16 cellular contexts compared by ENCODE assay signal in the genomic region with DNA sequence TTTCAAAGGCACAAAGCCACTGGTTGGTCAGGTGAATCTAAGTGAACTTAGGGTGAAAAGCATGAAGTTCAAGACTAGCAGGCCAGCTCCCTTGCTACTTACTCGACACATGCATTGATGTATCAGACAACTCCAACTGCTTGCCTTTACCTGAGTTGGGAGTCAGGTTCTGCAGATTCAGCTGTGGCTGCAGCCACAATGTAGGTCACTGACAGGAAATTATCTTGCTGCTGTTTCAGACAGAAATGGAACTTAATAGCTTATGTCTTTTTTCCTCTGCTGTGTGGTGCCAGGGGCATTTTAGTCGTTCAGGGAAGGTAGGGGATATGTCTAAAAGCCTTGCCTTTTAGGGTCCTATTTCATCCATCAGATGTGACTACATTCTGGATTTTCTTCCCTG.
DNase-seq lines count a peak whose midpoint lies in the region; ATAC-seq and TF ChIP-seq lines count a peak whose summit lies in the region.
"Had no signal": no experiment of that assay in that cellular context is flagged by ENCODE, and none has a peak within 500 bp of the region (broad histone marks: within the 10 kb centered on the region; RNA-seq: fewer than 3 reads in every experiment).

No MANE protein-coding gene starts in this region.

- no peaks in the 10 kb centered on the region for H3K4me1 ChIP-seq in Karpas-422 (ENCODE audit: low read length)
- H3K4me1 ChIP-seq in esophagus squamous epithelium = no peaks in the 10 kb centered on the region
- no peaks in the 10 kb centered on the region for H3K4me1 ChIP-seq in colonic mucosa
- H3K4me1 ChIP-seq in mammary epithelial cell (ENCODE audit: insufficient read depth, low read length) = no peaks in the 10 kb centered on the region
- H3K4me1 ChIP-seq: HAP-1 had no signal

- in situ Hi-C loops in mammary epithelial cell (cut with MboI; ENCODE audit: low sequenced_read_pairs in 2 of 2) = no loop called here

- peaks cover 6% of the 10 kb centered on the region for H3K4me1 Mint-ChIP-seq in activated CD4-positive, alpha-beta memory T cell treated with anti-CD3 and anti-CD28 coated beads, Interleukin-2, amount 10 ng/mL, durations not matched to agents 7 days and 5 days
- H3K4me1 Mint-ChIP-seq in activated CD4-positive, alpha-beta memory T cell treated with anti-CD3 and anti-CD28 coated beads for 36 hours (ENCODE audit: low read depth) = peaks cover 9% of the 10 kb centered on the region
- H3K4me1 Mint-ChIP-seq in activated T-helper 17 cell treated with anti-CD3 and anti-CD28 coated beads, Interleukin-2, amount 50 U/mL, for 72 hours = peaks cover 26% of the 10 kb centered on the region
- H3K4me1 Mint-ChIP-seq: IgD-negative memory B cell had no signal

- ATAC-seq in activated T-helper 17 cell treated with anti-CD3 and anti-CD28 coated beads, Interleukin-2, amount 50 U/mL, for 72 hours (replicated peaks) = peak; percentile 39

- intact Hi-C loops in activated CD4-positive, alpha-beta memory T cell treated with anti-CD3 and anti-CD28 coated beads for 36 hours (cut with micrococcal nuclease) = no loop called here
- intact Hi-C loops in esophagus squamous epithelium (cut with DNase I) = no loop called here
- intact Hi-C loops in colonic mucosa (cut with DNase I) = no loop called here
- intact Hi-C loops in mammary epithelial cell (cut with micrococcal nuclease) = no loop called here

- H3K79me2 ChIP-seq in Karpas-422 (ENCODE audit: low read length) (no peaks in the 10 kb centered on the region), mammary epithelial cell (ENCODE audit: insufficient read depth, low read length) (no peaks in the 10 kb centered on the region)

- no peaks in the 10 kb centered on the region for H3K36me3 Mint-ChIP-seq in activated CD4-positive, alpha-beta memory T cell treated with anti-CD3 and anti-CD28 coated beads, Interleukin-2, amount 10 ng/mL, durations not matched to agents 7 days and 5 days (ENCODE audit: low read depth)
- no peaks in the 10 kb centered on the region for H3K36me3 Mint-ChIP-seq in activated CD4-positive, alpha-beta memory T cell treated with anti-CD3 and anti-CD28 coated beads for 36 hours
- no peaks in the 10 kb centered on the region for H3K36me3 Mint-ChIP-seq in activated T-helper 17 cell treated with anti-CD3 and anti-CD28 coated beads, Interleukin-2, amount 50 U/mL, for 72 hours (ENCODE audit: low read depth)

- H3K27ac ChIP-seq in Karpas-422 (ENCODE audit: low read length) = no peak overlapping the region
- H3K27ac ChIP-seq in esophagus squamous epithelium = no peak overlapping the region
- no peak overlapping the region for H3K27ac ChIP-seq in colonic mucosa
- H3K27ac ChIP-seq in mammary epithelial cell (ENCODE audit: insufficient read depth, low read depth, low read length) = no peak overlapping the region
- H3K27ac ChIP-seq: BLaER1 treated with 17β-estradiol and CSF1 and Interleukin-3, amounts not matched to agents 10 nM and 100 nM had no signal

- H3K36me3 ChIP-seq in Karpas-422 (ENCODE audit: insufficient read depth, low read length) (no peaks in the 10 kb centered on the region), esophagus squamous epithelium (no peaks in the 10 kb centered on the region), colonic mucosa (no peaks in the 10 kb centered on the region), mammary epithelial cell (ENCODE audit: insufficient read depth, low read length) (no peaks in the 10 kb centered on the region)
- H3K36me3 ChIP-seq: BLaER1 treated with 17β-estradiol and CSF1 and Interleukin-3, amounts not matched to agents 10 nM and 100 nM; HAP-1 had no signal

- H3K4me3 Mint-ChIP-seq in activated CD4-positive, alpha-beta memory T cell treated with anti-CD3 and anti-CD28 coated beads, Interleukin-2, amount 10 ng/mL, durations not matched to agents 7 days and 5 days = no peak overlapping the region
- no peak overlapping the region for H3K4me3 Mint-ChIP-seq in activated CD4-positive, alpha-beta memory T cell treated with anti-CD3 and anti-CD28 coated beads for 36 hours
- H3K4me3 Mint-ChIP-seq in activated T-helper 17 cell treated with anti-CD3 and anti-CD28 coated beads, Interleukin-2, amount 50 U/mL, for 72 hours = peak overlapping the region; percentile 40
- H3K4me3 Mint-ChIP-seq: CD4-positive, alpha-beta T cell; IgD-negative memory B cell had no signal

- no peak overlapping the region for H3K4me2 ChIP-seq in Karpas-422 (ENCODE audit: low read depth, low read length, poor library complexity, severe bottlenecking)
- no peak overlapping the region for H3K4me2 ChIP-seq in mammary epithelial cell (ENCODE audit: insufficient read depth, low read depth, low read length)

- TF ChIP-seq CTCF in esophagus squamous epithelium (IDR thresholded peaks at IDR 0.05) = no peak
- no peak for TF ChIP-seq CTCF in colonic mucosa (IDR thresholded peaks at IDR 0.05)
- TF ChIP-seq CTCF in mammary epithelial cell (conservative IDR thresholded peaks at IDR 0.05 in 1 of 2, IDR thresholded peaks at IDR 0.05 in 1 of 2; ENCODE audit: extremely low read depth in 1 of 2, insufficient read depth in 1 of 2, low read depth in 1 of 2, low read length in 2 of 2) = no peak

- no peaks in the 10 kb centered on the region for H3K27me3 ChIP-seq in Karpas-422 (ENCODE audit: low read length)
- H3K27me3 ChIP-seq in esophagus squamous epithelium = peaks cover 0 to 45% (median 0%) of the 10 kb centered on the region in 4 donors
- no peaks in the 10 kb centered on the region for H3K27me3 ChIP-seq in colonic mucosa
- peaks cover 4% of the 10 kb centered on the region for H3K27me3 ChIP-seq in mammary epithelial cell (ENCODE audit: insufficient read depth, low read length)
- H3K27me3 ChIP-seq: BLaER1 treated with 17β-estradiol and CSF1 and Interleukin-3, amounts not matched to agents 10 nM and 100 nM had no signal

- BruUV-seq in mammary epithelial cell (replicated peaks; lab: Mats Ljungman, UMichigan) = no TSS peak

- CTCF ChIA-PET in activated CD4-positive, alpha-beta memory T cell treated with anti-CD3 and anti-CD28 coated beads, Interleukin-2, amount 10 ng/mL, durations not matched to agents 7 days and 5 days (lab: Charles Lee) = no interaction called here
- CTCF ChIA-PET in activated CD4-positive, alpha-beta memory T cell treated with anti-CD3 and anti-CD28 coated beads for 36 hours (lab: Charles Lee) = no interaction called here
- CTCF ChIA-PET in mammary epithelial cell (lab: Charles Lee; ENCODE audit: low non-redundant PET) = no interaction called here

- H3K9ac ChIP-seq in Karpas-422 (ENCODE audit: low read length) = no peak overlapping the region
- H3K9ac ChIP-seq in colonic mucosa (ENCODE audit: low read depth in 2 of 2, low read length in 2 of 2) = no peak overlapping the region
- no peak overlapping the region for H3K9ac ChIP-seq in mammary epithelial cell (ENCODE audit: insufficient read depth, low read length)
- H3K9ac ChIP-seq: BLaER1 treated with 17β-estradiol and CSF1 and Interleukin-3, amounts not matched to agents 10 nM and 100 nM had no signal

- H3K27me3 Mint-ChIP-seq in activated CD4-positive, alpha-beta memory T cell treated with anti-CD3 and anti-CD28 coated beads, Interleukin-2, amount 10 ng/mL, durations not matched to agents 7 days and 5 days = no peaks in the 10 kb centered on the region
- peaks cover 15% of the 10 kb centered on the region for H3K27me3 Mint-ChIP-seq in activated CD4-positive, alpha-beta memory T cell treated with anti-CD3 and anti-CD28 coated beads for 36 hours
- no peaks in the 10 kb centered on the region for H3K27me3 Mint-ChIP-seq in activated T-helper 17 cell treated with anti-CD3 and anti-CD28 coated beads, Interleukin-2, amount 50 U/mL, for 72 hours

- DNase-seq in activated CD4-positive, alpha-beta memory T cell treated with anti-CD3 and anti-CD28 coated beads, Interleukin-2, amount 10 ng/mL, durations not matched to agents 7 days and 5 days = no peak
- DNase-seq in activated CD4-positive, alpha-beta memory T cell treated with anti-CD3 and anti-CD28 coated beads for 36 hours = no peak
- DNase-seq in Karpas-422 (peak; percentile 37), esophagus squamous epithelium (lab: John Stamatoyannopoulos, UW) (no peak), colonic mucosa (no peak), mammary epithelial cell (no peak)
- DNase-seq: ACHN; CD4-positive, alpha-beta T cell; COR-L47; DMS153; DMS79 treated with DMSO at 0.1 percent for 48 hours; EL had no signal

- H3K27ac Mint-ChIP-seq in activated CD4-positive, alpha-beta memory T cell treated with anti-CD3 and anti-CD28 coated beads, Interleukin-2, amount 10 ng/mL, durations not matched to agents 7 days and 5 days = peak overlapping the region; percentile 17
- H3K27ac Mint-ChIP-seq in activated CD4-positive, alpha-beta memory T cell treated with anti-CD3 and anti-CD28 coated beads for 36 hours = no peak overlapping the region
- H3K27ac Mint-ChIP-seq in activated T-helper 17 cell treated with anti-CD3 and anti-CD28 coated beads, Interleukin-2, amount 50 U/mL, for 72 hours = peak overlapping the region; percentile 76
- H3K27ac Mint-ChIP-seq: CD4-positive, alpha-beta T cell; IgD-negative memory B cell had no signal

- H3K9me2 ChIP-seq in Karpas-422 (replicated peaks; ENCODE audit: insufficient read depth, low read length) = no peaks in the 10 kb centered on the region

- H4K20me1 ChIP-seq in Karpas-422 (ENCODE audit: insufficient read depth, low read depth, low read length) (no peaks in the 10 kb centered on the region), mammary epithelial cell (ENCODE audit: insufficient read depth, low read length) (no peaks in the 10 kb centered on the region)
- H4K20me1 ChIP-seq: BLaER1 treated with 17β-estradiol and CSF1 and Interleukin-3, amounts not matched to agents 10 nM and 100 nM had no signal

- TF ChIP-seq POLR2A in esophagus squamous epithelium (IDR thresholded peaks at IDR 0.05) = no peak

- H2AFZ ChIP-seq in Karpas-422 (ENCODE audit: low read length) (no peak overlapping the region), mammary epithelial cell (ENCODE audit: low read depth, low read length) (no peak overlapping the region)

- H3K9me3 ChIP-seq in Karpas-422 (ENCODE audit: low read length) (no peaks in the 10 kb centered on the region), esophagus squamous epithelium (no peaks in the 10 kb centered on the region), colonic mucosa (no peaks in the 10 kb centered on the region), mammary epithelial cell (replicated peaks; ENCODE audit: insufficient read depth, low read length) (no peaks in the 10 kb centered on the region)
- H3K9me3 ChIP-seq: BLaER1 treated with 17β-estradiol and CSF1 and Interleukin-3, amounts not matched to agents 10 nM and 100 nM; HAP-1 had no signal

- dilution Hi-C loops in mammary epithelial cell (cut with HindIII; ENCODE audit: low sequenced_read_pairs) = no loop called here

- POLR2A ChIA-PET in activated CD4-positive, alpha-beta memory T cell treated with anti-CD3 and anti-CD28 coated beads, Interleukin-2, amount 10 ng/mL, durations not matched to agents 7 days and 5 days (lab: Charles Lee) = no interaction called here
- POLR2A ChIA-PET in activated CD4-positive, alpha-beta memory T cell treated with anti-CD3 and anti-CD28 coated beads for 36 hours (lab: Charles Lee) = no interaction called here

- H3K4me3 ChIP-seq in Karpas-422 (ENCODE audit: low read length) = no peak overlapping the region
- no peak overlapping the region for H3K4me3 ChIP-seq in esophagus squamous epithelium
- no peak overlapping the region for H3K4me3 ChIP-seq in colonic mucosa
- no peak overlapping the region for H3K4me3 ChIP-seq in mammary epithelial cell (replicated peaks in 1 of 3; ENCODE audit: insufficient read depth in 1 of 3, low read depth in 2 of 3, low read length in 3 of 3)
- H3K4me3 ChIP-seq: BLaER1 treated with 17β-estradiol and CSF1 and Interleukin-3, amounts not matched to agents 10 nM and 100 nM; HAP-1 had no signal

- H3K9me3 Mint-ChIP-seq in activated CD4-positive, alpha-beta memory T cell treated with anti-CD3 and anti-CD28 coated beads, Interleukin-2, amount 10 ng/mL, durations not matched to agents 7 days and 5 days = no peaks in the 10 kb centered on the region
- H3K9me3 Mint-ChIP-seq in activated CD4-positive, alpha-beta memory T cell treated with anti-CD3 and anti-CD28 coated beads for 36 hours = no peaks in the 10 kb centered on the region
- H3K9me3 Mint-ChIP-seq in activated T-helper 17 cell treated with anti-CD3 and anti-CD28 coated beads, Interleukin-2, amount 50 U/mL, for 72 hours = no peaks in the 10 kb centered on the region
- H3K9me3 Mint-ChIP-seq: CD4-positive, alpha-beta T cell; IgD-negative memory B cell had no signal

- WGBS in esophagus squamous epithelium, 2 donors = 24 to 35% methylated on average over 2 of the region's 2 CpGs
- WGBS in mammary epithelial cell (ENCODE audit: low coverage, missing lambda C conversion rate) = 23% methylated on average over 2 of the region's 2 CpGs
